In genomic region chr12:106672308-106673085, GRCh38 we compare ENCODE assay signal across 2 cellular contexts.
TF ChIP-seq lines count a peak whose summit lies in the region.

No MANE protein-coding gene starts in this region.

TF ChIP-seq in GM23338, 12 proteins besides CTCF, POLR2A, EP300 and RAD21:
- TF ChIP-seq CREB1 (CRISPR knock-in tag; IDR thresholded peaks at IDR 0.05; ENCODE audit: low read depth) (0 out of 2 replicates have a peak, but pooled peaks have one; percentile 4), EZH2 (IDR thresholded peaks at IDR 0.05; ENCODE audit: low read depth, unreplicated experiment) (no peak), ZNF114 (CRISPR knock-in tag; IDR thresholded peaks at IDR 0.05) (no peak), JUNB (IDR thresholded peaks at IDR 0.05; ENCODE audit: unreplicated experiment) (no peak), REST (IDR thresholded peaks at IDR 0.05; ENCODE audit: unreplicated experiment) (no peak)
- TF ChIP-seq, protein P1, sequence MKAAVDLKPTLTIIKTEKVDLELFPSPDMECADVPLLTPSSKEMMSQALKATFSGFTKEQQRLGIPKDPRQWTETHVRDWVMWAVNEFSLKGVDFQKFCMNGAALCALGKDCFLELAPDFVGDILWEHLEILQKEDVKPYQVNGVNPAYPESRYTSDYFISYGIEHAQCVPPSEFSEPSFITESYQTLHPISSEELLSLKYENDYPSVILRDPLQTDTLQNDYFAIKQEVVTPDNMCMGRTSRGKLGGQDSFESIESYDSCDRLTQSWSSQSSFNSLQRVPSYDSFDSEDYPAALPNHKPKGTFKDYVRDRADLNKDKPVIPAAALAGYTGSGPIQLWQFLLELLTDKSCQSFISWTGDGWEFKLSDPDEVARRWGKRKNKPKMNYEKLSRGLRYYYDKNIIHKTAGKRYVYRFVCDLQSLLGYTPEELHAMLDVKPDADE (IDR thresholded peaks at IDR 0.05), result no peak

TF ChIP-seq in WTC11, 78 proteins besides CTCF, POLR2A, EP300 and RAD21:
- no peak for TF ChIP-seq E2F5 (CRISPR knock-in tag; IDR thresholded peaks at IDR 0.05)
- no peak for TF ChIP-seq FOXJ3 (CRISPR knock-in tag; IDR thresholded peaks at IDR 0.05; ENCODE audit: borderline replicate concordance)
